ENCODE assay signal across 8 cellular contexts in genomic region chr6:166400649-166401250, GRCh38.
A peak's percentile ranks its signal among the peaks of the same experiment; 100 is the strongest.
DNase-seq lines count a peak whose midpoint lies in the region; ATAC-seq lines count a peak whose summit lies in the region.

No MANE protein-coding gene starts in this region.

- ATAC-seq in GM19467 (IDR thresholded peaks at IDR 0.05; ENCODE audit: unreplicated experiment): peak; percentile 80

- DNase-seq in COLO668 (lab: John Stamatoyannopoulos, UW; ENCODE audit: unreplicated experiment) (peak; percentile 41), HK-2 (ENCODE audit: unreplicated experiment) (peak; percentile 38), NCI-H748 (lab: John Stamatoyannopoulos, UW; ENCODE audit: unreplicated experiment) (peak; percentile 72), dedifferentiated amniotic fluid mesenchymal stem cell (ENCODE audit: extremely low spot score) (peak; percentile 65), kidney glomerular epithelial cell (lab: John Stamatoyannopoulos, UW) (peak; percentile 60)
- peak; percentile 61 to 62 for DNase-seq in activated CD4-positive, alpha-beta T cell treated with anti-CD3 and anti-CD28 coated beads for 4 hours
- DNase-seq in stimulated activated CD4-positive, alpha-beta T cell treated with anti-CD3 and anti-CD28 coated beads, Interleukin-15, amount 100 ng/mL, for 24 hours: peak; percentile 61

Comparison
In these comparisons a context has a peak if more than half of its experiments do, and no peak if none do; other contexts are left out.
1. Peak in every context shown above with its lines: DNase-seq and ATAC-seq.